In genomic region chr2:174112073-174112472, GRCh38 we compare ENCODE assay signal across 14 cellular contexts.
"Had no signal": no experiment of that assay in that cellular context is flagged by ENCODE, and none has a peak within 500 bp of the region (broad histone marks: within the 10 kb centered on the region; RNA-seq: fewer than 3 reads in every experiment).

No MANE protein-coding gene starts in this region.

- ATAC-seq: heart left ventricle, sciatic nerve, WTC11 had no signal

- H3K4me1 ChIP-seq: colonic mucosa, heart left ventricle, left ventricle myocardium inferior, spleen had no signal

- DNase-seq: activated CD4-positive, alpha-beta T cell treated with anti-CD3 and anti-CD28 coated beads for 48 hours; activated naive CD4-positive, alpha-beta T cell treated with anti-CD3 and anti-CD28 coated beads for 36 hours; caudate nucleus; colonic mucosa; foreskin melanocyte; heart left ventricle; left ventricle myocardium inferior; mesendoderm; spleen; stimulated activated CD4-positive, alpha-beta T cell treated with anti-CD3 and anti-CD28 coated beads, Interleukin-1b, Interleukin-23, amount 100 ng/mL, for 48 hours; stimulated activated naive CD4-positive, alpha-beta T cell treated with Interleukin-2 at 50 U/mL for 16 hours; trophoblast cell had no signal

- H3K9me3 ChIP-seq: colonic mucosa, heart left ventricle, left ventricle myocardium inferior, spleen had no signal

- H3K36me3 Mint-ChIP-seq: WTC11 had no signal

- H3K27ac ChIP-seq: colonic mucosa, heart left ventricle, left ventricle myocardium inferior, spleen had no signal

- H3K4me3 Mint-ChIP-seq: activated naive CD4-positive, alpha-beta T cell treated with anti-CD3 and anti-CD28 coated beads for 36 hours; WTC11 had no signal

- H3K36me3 ChIP-seq: colonic mucosa, heart left ventricle, left ventricle myocardium inferior had no signal

- H3K4me3 ChIP-seq: colonic mucosa, heart left ventricle, left ventricle myocardium inferior, spleen had no signal

- H3K27ac Mint-ChIP-seq: activated naive CD4-positive, alpha-beta T cell treated with anti-CD3 and anti-CD28 coated beads for 36 hours; WTC11 had no signal

- H3K27me3 ChIP-seq: colonic mucosa, heart left ventricle, spleen had no signal

- H3K9me3 Mint-ChIP-seq: activated naive CD4-positive, alpha-beta T cell treated with anti-CD3 and anti-CD28 coated beads for 36 hours; WTC11 had no signal
